In the genomic region with DNA sequence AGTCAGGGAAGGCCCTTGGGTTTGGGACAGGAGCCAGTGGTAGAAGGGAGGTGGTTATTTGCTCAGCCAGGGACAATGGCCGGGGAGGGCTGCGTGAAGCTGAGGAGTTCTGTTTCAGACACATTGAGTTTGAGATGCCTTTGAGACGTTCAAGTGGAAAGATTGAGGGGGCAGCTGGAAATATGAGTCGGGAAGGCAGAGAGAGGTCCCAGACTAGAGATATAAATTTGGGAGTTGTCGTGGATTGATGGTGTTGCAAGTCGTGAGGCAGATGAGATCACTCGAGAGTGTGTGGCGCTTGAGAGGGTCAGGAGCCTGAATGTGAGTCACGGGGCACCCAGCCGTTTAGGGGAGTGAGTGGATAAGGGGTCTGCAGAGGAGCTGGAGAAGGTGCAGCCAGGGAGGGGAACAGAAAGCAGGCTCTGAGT, we compare ENCODE assay signal across 11 cellular contexts.
A peak's percentile ranks its signal among the peaks of the same experiment; 100 is the strongest.
DNase-seq lines count a peak whose midpoint lies in the region; TF ChIP-seq lines count a peak whose summit lies in the region.
"Had no signal": no experiment of that assay in that cellular context is flagged by ENCODE, and none has a peak within 500 bp of the region (broad histone marks: within the 10 kb centered on the region; RNA-seq: fewer than 3 reads in every experiment).

No MANE protein-coding gene starts in this region.

- H4K8ac ChIP-seq in H9 (replicated peaks; ENCODE audit: insufficient read length, low read depth, low read length), result no peak overlapping the region

- in situ Hi-C loops in ACHN (cut with HindIII; ENCODE audit: low pct_ligation_motif_present, low pct_unique_long_range_greater_than_20kb, low sequenced_read_pairs), result no loop called here

- H3K79me2 ChIP-seq in H9 (ENCODE audit: insufficient read depth, low read length), result no peaks in the 10 kb centered on the region

- no peak for TF ChIP-seq CTCF in H9 (conservative IDR thresholded peaks at IDR 0.05)
- no peak for TF ChIP-seq CTCF in chondrocyte (IDR thresholded peaks at IDR 0.05)
- TF ChIP-seq CTCF in nephron (IDR thresholded peaks at IDR 0.05; ENCODE audit: unreplicated experiment in 3 of 3), result no peak

- H2BK15ac ChIP-seq in H9 (ENCODE audit: low read depth, low read length), result no peak overlapping the region

- peak overlapping the region in 1 of 2 experiments; percentile 5; a peak in 1 of 5 replicates for H3K4me3 Mint-ChIP-seq in H9
- no peak overlapping the region for H3K4me3 Mint-ChIP-seq in chondrocyte (ENCODE audit: unreplicated experiment)
- H3K4me3 Mint-ChIP-seq in nephron, result peak overlapping the region; percentile 0 to 7 (median 0)

- no peak overlapping the region for H3K56ac ChIP-seq in H9 (ENCODE audit: insufficient read length, low read depth, low read length)

- H3K27ac ChIP-seq in H9 (ENCODE audit: insufficient read length, low read depth, low read length), result no peak overlapping the region

- no peaks in the 10 kb centered on the region for H3K9me3 ChIP-seq in H9 (ENCODE audit: control insufficient read depth, low read depth, low read length)
- H3K9me3 ChIP-seq: psoas muscle had no signal

- 100% methylated on average over 3 of the region's 10 CpGs for WGBS in H9 (ENCODE audit: extremely low coverage, insufficient read length, low lambda C conversion rate)

- no peak overlapping the region for H3K9ac ChIP-seq in H9 (ENCODE audit: extremely low read depth, insufficient read length, low read length)

- H3K23ac ChIP-seq in H9 (ENCODE audit: insufficient read length, low read depth, low read length), result no peak overlapping the region

- H3K18ac ChIP-seq in H9 (ENCODE audit: insufficient read length, low read depth, low read length), result no peak overlapping the region

- H3K27me3 ChIP-seq in H9 (ENCODE audit: insufficient read depth, low read length), result no peaks in the 10 kb centered on the region

- H2AK5ac ChIP-seq in H9 (ENCODE audit: insufficient read length, low read length), result no peak overlapping the region

- H3K14ac ChIP-seq in H9 (ENCODE audit: insufficient read depth, low read length), result no peak overlapping the region

- peaks cover 11% of the 10 kb centered on the region; the same call in 1 of the 2 replicates for H3K4me1 ChIP-seq in H9 (ENCODE audit: insufficient read depth, low read length)

- no peaks in the 10 kb centered on the region for H3K9me3 Mint-ChIP-seq in H9
- no peaks in the 10 kb centered on the region for H3K9me3 Mint-ChIP-seq in chondrocyte (ENCODE audit: low read depth)
- H3K9me3 Mint-ChIP-seq in nephron, result no peaks in the 10 kb centered on the region

- H3K23me2 ChIP-seq in H9 (ENCODE audit: insufficient read length, low read depth, low read length, poor library complexity, severe bottlenecking), result no peaks in the 10 kb centered on the region

- H3K36me3 Mint-ChIP-seq in H9 (ENCODE audit: insufficient read depth in 1 of 3, low read depth in 3 of 3) (peaks cover 5 to 23% (median 17%) of the 10 kb centered on the region in 3 experiments; a peak in 6 of 7 replicates), chondrocyte (ENCODE audit: low read depth) (peaks cover 21% of the 10 kb centered on the region), nephron (ENCODE audit: low read depth) (peaks cover 34% of the 10 kb centered on the region)

- no peak overlapping the region for H2BK120ac ChIP-seq in H9 (ENCODE audit: low read depth, low read length, poor library complexity, severe bottlenecking)

- no peak overlapping the region for H2AFZ ChIP-seq in H9 (ENCODE audit: low read length)

- H3K4me2 ChIP-seq in H9 (ENCODE audit: insufficient read depth, insufficient read length, low read length), result no peak overlapping the region

- no peak overlapping the region for H2BK12ac ChIP-seq in H9 (ENCODE audit: insufficient read length, low read depth, low read length)

- H3K27ac Mint-ChIP-seq in H9, result peak overlapping the region in 2 of 3 experiments; percentile 72 to 78; a peak in 5 of 7 replicates
- H3K27ac Mint-ChIP-seq in chondrocyte (ENCODE audit: unreplicated experiment), result peak overlapping the region; percentile 73
- H3K27ac Mint-ChIP-seq in nephron, result peak overlapping the region; percentile 77 to 90 (median 83)

- H4K91ac ChIP-seq in H9 (ENCODE audit: insufficient read length, low read depth, low read length), result no peak overlapping the region

- H3K4me1 Mint-ChIP-seq in H9, result peaks cover 53 to 66% of the 10 kb centered on the region in 2 experiments
- peaks cover 81% of the 10 kb centered on the region for H3K4me1 Mint-ChIP-seq in chondrocyte (ENCODE audit: low read depth)
- H3K4me1 Mint-ChIP-seq in nephron, result peaks cover 86% of the 10 kb centered on the region

- H2BK20ac ChIP-seq in H9 (ENCODE audit: low read depth, low read length, poor library complexity, severe bottlenecking), result no peak overlapping the region

- H3K79me1 ChIP-seq in H9 (ENCODE audit: insufficient read depth, low read depth, low read length, poor library complexity, severe bottlenecking), result no peaks in the 10 kb centered on the region

- H2BK5ac ChIP-seq in H9 (ENCODE audit: insufficient read length, low read length), result no peak overlapping the region

- no peak overlapping the region for H3K4ac ChIP-seq in H9 (ENCODE audit: low read depth, low read length)

- H4K20me1 ChIP-seq in H9 (ENCODE audit: control insufficient read depth, insufficient read depth, insufficient read length), result no peaks in the 10 kb centered on the region

- H3T11ph ChIP-seq in H9 (ENCODE audit: low read length), result no peak overlapping the region

- H3K27me3 Mint-ChIP-seq in H9 (ENCODE audit: low read depth) (no peaks in the 10 kb centered on the region), chondrocyte (ENCODE audit: low read depth) (no peaks in the 10 kb centered on the region), nephron (ENCODE audit: low read depth) (no peaks in the 10 kb centered on the region)

- DNase-seq in ACHN, result peak; percentile 45
- no peak for DNase-seq in H9
- DNase-seq in chondrocyte (ENCODE audit: low spot score), result no peak
- DNase-seq in NCI-H146 treated with DMSO at 0.1 percent for 48 hours (lab: John Stamatoyannopoulos, UW; ENCODE audit: unreplicated experiment), result no peak
- no peak for DNase-seq in NCI-H1417 (lab: John Stamatoyannopoulos, UW)
- DNase-seq in 8988T, result no peak
- DNase-seq in NCI-H446 treated with DMSO at 0.1 percent for 48 hours (lab: John Stamatoyannopoulos, UW), result no peak
- DNase-seq: NCI-H1436 treated with DMSO at 0.1 percent for 48 hours, SIG-M5 had no signal

- no peak overlapping the region for H4K5ac ChIP-seq in H9 (ENCODE audit: insufficient read length, low read depth, low read length)
